8 cellular contexts compared by ENCODE assay signal in genomic region chr13:46184277-46184699, GRCh38. TPM values are rescaled to one million over a fixed set of nuclear protein-coding genes. Genes with fewer than 3 reads are reported as not detected.
A peak's percentile ranks its signal among the peaks of the same experiment; 100 is the strongest.
DNase-seq lines count a peak whose midpoint lies in the region; TF ChIP-seq lines count a peak whose summit lies in the region.

No MANE protein-coding gene starts in this region.

- H3K4me1 Mint-ChIP-seq in endothelial cell (ENCODE audit: unreplicated experiment) = peaks cover 16% of the 10 kb centered on the region

- H3K27me3 Mint-ChIP-seq in endothelial cell (ENCODE audit: unreplicated experiment) = peaks cover 3% of the 10 kb centered on the region

- TF ChIP-seq POLR2A in NB4 (IDR thresholded peaks at IDR 0.05; ENCODE audit: extremely low read depth, insufficient read length) = no peak

- DNase-seq in GM13976 (ENCODE audit: low spot score) (peak; percentile 51), HEK293T (ENCODE audit: extremely low spot score) (peak; percentile 59), NB4 (ENCODE audit: low read depth) (peak; percentile 88), endothelial cell (ENCODE audit: low spot score) (peak; percentile 55), retinal pigment epithelial cell (ENCODE audit: low read depth) (no peak), pons (ENCODE audit: low spot score) (no peak), HK-2 (ENCODE audit: unreplicated experiment) (no peak)
- peak; percentile 76 to 77 for DNase-seq in activated CD4-positive, alpha-beta T cell treated with anti-CD3 and anti-CD28 coated beads, Interleukin-2, amount 50 U/mL, for 4 hours

- POLR2A ChIA-PET in HEK293T (lab: Yijun Ruan, JAX) = no interaction called here

- TF ChIP-seq CTCF in GM13976 (IDR thresholded peaks at IDR 0.05; ENCODE audit: borderline replicate concordance, control extremely low read depth, extremely low read depth, insufficient read depth, missing control alignments) = peak; percentile 86
- peak; percentile 94 for TF ChIP-seq CTCF in NB4 (IDR thresholded peaks at IDR 0.05; ENCODE audit: low read depth, low read length)
- TF ChIP-seq CTCF in endothelial cell (IDR thresholded peaks at IDR 0.05; ENCODE audit: unreplicated experiment) = peak; percentile 63
- peak; percentile 75 for TF ChIP-seq CTCF in retinal pigment epithelial cell (conservative IDR thresholded peaks at IDR 0.05; ENCODE audit: low read depth, low read length)

- no peaks in the 10 kb centered on the region for H3K36me3 Mint-ChIP-seq in endothelial cell (ENCODE audit: low read depth, unreplicated experiment)

- in situ Hi-C loops in GM13976 (cut with MboI; ENCODE audit: low sequenced_read_pairs, unreplicated experiment) = no loop called here

- H3K4me3 ChIP-seq in NB4 (ENCODE audit: low read depth, low read length) = peak overlapping the region; percentile 53
- H3K4me3 ChIP-seq in retinal pigment epithelial cell (ENCODE audit: low read length) = no peak overlapping the region

- H3K27ac Mint-ChIP-seq in endothelial cell (ENCODE audit: unreplicated experiment) = no peak overlapping the region

- CTCF ChIA-PET in HEK293T (lab: Yijun Ruan, JAX) = no interaction called here

- no peaks in the 10 kb centered on the region for H3K9me3 Mint-ChIP-seq in endothelial cell (ENCODE audit: unreplicated experiment)

- H3K4me3 Mint-ChIP-seq in endothelial cell (ENCODE audit: unreplicated experiment) = no peak overlapping the region

TF ChIP-seq in HEK293T, 16 proteins besides CTCF, POLR2A, EP300 and RAD21:
- no peak for TF ChIP-seq FOXM1 (IDR thresholded peaks at IDR 0.05; ENCODE audit: borderline replicate concordance)
- no peak for TF ChIP-seq BHLHE40 (IDR thresholded peaks at IDR 0.05; ENCODE audit: borderline replicate concordance)
- no peak for TF ChIP-seq TARDBP (IDR thresholded peaks at IDR 0.05)
- TF ChIP-seq HDGF (IDR thresholded peaks at IDR 0.05; ENCODE audit: borderline replicate concordance) = no peak
- TF ChIP-seq L3MBTL2 (conservative IDR thresholded peaks at IDR 0.05) = no peak
- no peak for TF ChIP-seq ZNF384 (IDR thresholded peaks at IDR 0.05)
- TF ChIP-seq LEF1 (IDR thresholded peaks at IDR 0.05; ENCODE audit: borderline replicate concordance) = no peak
- no peak for TF ChIP-seq NFRKB (IDR thresholded peaks at IDR 0.05)
- no peak for TF ChIP-seq PKNOX1 (IDR thresholded peaks at IDR 0.05)
- TF ChIP-seq CTBP1 (IDR thresholded peaks at IDR 0.05; ENCODE audit: borderline replicate concordance) = no peak
- TF ChIP-seq SP1 (IDR thresholded peaks at IDR 0.05) = no peak
- TF ChIP-seq SUZ12 (IDR thresholded peaks at IDR 0.05) = no peak

RNA-seq across cellular contexts. Expression of gene LCP1, which starts 2.3 kb away (rescaled TPM):
- 11.9 TPM for total RNA-seq in endothelial cell (ENCODE audit: unreplicated experiment)

RNA-seq across cellular contexts. Expression of gene LRRC63, which starts 27.4 kb away (rescaled TPM):
- total RNA-seq in endothelial cell (ENCODE audit: unreplicated experiment) = not detected

Comparison
In these comparisons a context has a peak if more than half of its experiments do, and no peak if none do; other contexts are left out.
1. DNase-seq: peak in GM13976 (single experiment), HEK293T (single experiment), NB4 (single experiment), activated CD4-positive, alpha-beta T cell treated with anti-CD3 and anti-CD28 coated beads, Interleukin-2, amount 50 U/mL, for 4 hours (2 of 2) and endothelial cell (single experiment); none in retinal pigment epithelial cell (single experiment), pons (single experiment) and HK-2 (single experiment).
2. Peak in every context shown above with its lines, with median percentiles within 50 percentile points of each other: CTCF ChIP-seq.